In the genomic region with DNA sequence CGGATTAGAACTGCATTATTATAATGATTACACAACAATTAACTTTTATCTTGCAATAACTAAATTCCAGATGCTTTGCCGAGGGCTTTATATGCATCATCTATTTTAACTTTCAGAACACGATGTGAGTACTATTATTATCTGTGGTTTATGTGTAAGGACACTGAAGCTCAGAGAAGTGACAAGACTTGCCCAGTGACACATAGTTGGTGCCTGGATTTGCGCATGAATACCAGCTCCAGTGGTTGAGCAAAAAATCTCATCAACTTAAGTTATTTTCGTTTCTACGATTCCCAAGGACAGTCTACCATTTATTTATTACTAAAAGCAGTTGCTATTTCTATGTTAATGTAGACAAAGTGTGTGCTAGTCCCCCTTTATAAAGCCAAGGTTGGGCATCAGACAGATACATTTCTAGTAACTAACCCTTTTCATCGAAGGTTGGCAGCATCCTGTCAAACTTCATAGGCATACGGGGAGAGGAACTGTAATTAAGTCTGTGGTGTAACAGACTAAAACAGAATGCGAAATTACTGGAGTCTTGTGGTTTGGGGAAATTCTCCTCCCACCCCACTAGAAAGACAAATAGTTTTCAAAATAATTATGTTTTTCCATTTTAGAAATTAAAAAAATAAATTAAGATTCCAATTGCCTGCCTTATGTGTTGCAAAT, we compare ENCODE assay signal across 20 cellular contexts.
"Had no signal": no experiment of that assay in that cellular context is flagged by ENCODE, and none has a peak within 500 bp of the region (broad histone marks: within the 10 kb centered on the region; RNA-seq: fewer than 3 reads in every experiment).

No MANE protein-coding gene starts in this region.

- H3K36me3 ChIP-seq: esophagus muscularis mucosa, gastroesophageal sphincter, heart left ventricle, left ventricle myocardium inferior, tibial nerve had no signal

- H3K27me3 ChIP-seq: body of pancreas, tibial nerve had no signal

- ATAC-seq: activated CD8-positive, alpha-beta T cell treated with anti-CD3 and anti-CD28 coated beads for 36 hours; body of pancreas; gastroesophageal sphincter; heart left ventricle had no signal

- H3K27ac ChIP-seq: body of pancreas, esophagus muscularis mucosa, gastroesophageal sphincter, heart left ventricle, left ventricle myocardium inferior, tibial nerve had no signal

- DNase-seq: activated CD4-positive, alpha-beta T cell treated with anti-CD3 and anti-CD28 coated beads, Interleukin-2, amount 10 ng/mL, durations not matched to agents 24 days and 14 days; activated CD4-positive, CD25-positive, alpha-beta regulatory T cell; activated CD8-positive, alpha-beta T cell treated with anti-CD3 and anti-CD28 coated beads for 36 hours; activated naive CD4-positive, alpha-beta T cell treated with anti-CD3 and anti-CD28 coated beads for 36 hours; activated T-cell treated with anti-CD3 and anti-CD28 coated beads, Interleukin-2, amount 50 U/mL, for 24 hours; body of pancreas; dermis blood vessel endothelial cell; effector memory CD4-positive, alpha-beta T cell; heart left ventricle; kidney glomerular epithelial cell; left ventricle myocardium inferior; mammary epithelial cell; midbrain; occipital lobe; retina; stimulated activated CD4-positive, alpha-beta T cell treated with anti-CD3 and anti-CD28 coated beads, Interleukin-15, amount 100 ng/mL, for 24 hours; stimulated activated CD4-positive, alpha-beta T cell treated with anti-CD3 and anti-CD28 coated beads, Interleukin-2, amount 100 ng/mL, for 48 hours had no signal

- H3K4me1 ChIP-seq: body of pancreas, esophagus muscularis mucosa, gastroesophageal sphincter, heart left ventricle, left ventricle myocardium inferior, tibial nerve had no signal

- H3K4me3 ChIP-seq: body of pancreas, esophagus muscularis mucosa, gastroesophageal sphincter, heart left ventricle, left ventricle myocardium inferior, tibial nerve had no signal

- H3K9me3 ChIP-seq: body of pancreas, esophagus muscularis mucosa, gastroesophageal sphincter, heart left ventricle, left ventricle myocardium inferior, tibial nerve had no signal
